In genomic region chrX:97666890-97667289, GRCh38 we compare ENCODE assay signal across 26 cellular contexts.
DNase-seq lines count a peak whose midpoint lies in the region; ATAC-seq, FAIRE-seq and TF ChIP-seq lines count a peak whose summit lies in the region.
"Had no signal": no experiment of that assay in that cellular context is flagged by ENCODE, and none has a peak within 500 bp of the region (broad histone marks: within the 10 kb centered on the region; RNA-seq: fewer than 3 reads in every experiment).

No MANE protein-coding gene starts in this region.

- H3K4me1 ChIP-seq in liver (ENCODE audit: control insufficient read depth in 4 of 4, insufficient read depth in 4 of 4, low read length in 3 of 4) (peaks cover 5 to 23% (median 13%) of the 10 kb centered on the region in 4 donors), HepG2 (ENCODE audit: insufficient read depth, low read length) (no peaks in the 10 kb centered on the region), body of pancreas (peaks cover 3% of the 10 kb centered on the region), right lobe of liver (peaks cover 0 to 18% (median 0%) of the 10 kb centered on the region in 4 donors)
- H3K4me1 ChIP-seq: BE2C, BLaER1 had no signal

- WGBS in liver = 44% methylated on average over 2 of the region's 2 CpGs
- 10% methylated on average over 2 of the region's 2 CpGs for WGBS in HepG2 (ENCODE audit: low lambda C conversion rate)
- WGBS in body of pancreas, 2 donors = 23 to 42% methylated on average over 2 of the region's 2 CpGs
- WGBS in right lobe of liver (ENCODE audit: insufficient coverage, low coverage, low lambda C conversion rate, missing lambda C conversion rate) = 22% methylated on average over 2 of the region's 2 CpGs

- ATAC-seq in HepG2 (no peak), body of pancreas (no peak), right lobe of liver (peak; percentile 76 to 90 (median 79)), HG02798 (IDR thresholded peaks at IDR 0.05; ENCODE audit: poor library complexity, unreplicated experiment) (no peak), HG03097 (IDR thresholded peaks at IDR 0.05; ENCODE audit: low FRiP score, unreplicated experiment) (no peak)
- ATAC-seq: GM12878 had no signal

- H3K27ac ChIP-seq in liver (ENCODE audit: low read depth in 1 of 2, low read length in 2 of 2) (no peak overlapping the region), HepG2 (ENCODE audit: extremely low read length, insufficient read depth, low read length) (no peak overlapping the region), body of pancreas (no peak overlapping the region), right lobe of liver (no peak overlapping the region)
- H3K27ac ChIP-seq: BLaER1 had no signal

- CTCF ChIA-PET in HepG2 (lab: Yijun Ruan, JAX; ENCODE audit: low intra/inter-chr PET ratio, low total read pairs) = no interaction called here

- H3K4me2 ChIP-seq in HepG2 (ENCODE audit: low read depth, low read length) = no peak overlapping the region
- H3K4me2 ChIP-seq: BLaER1 had no signal

- H2AFZ ChIP-seq in HepG2 (ENCODE audit: low read length) = no peak overlapping the region

- H3K9me3 ChIP-seq in liver (ENCODE audit: control insufficient read depth in 4 of 4, low read length in 3 of 4) = no peaks in the 10 kb centered on the region
- H3K9me3 ChIP-seq in HepG2 (ENCODE audit: low read length) = no peaks in the 10 kb centered on the region
- H3K9me3 ChIP-seq in body of pancreas = no peaks in the 10 kb centered on the region
- no peaks in the 10 kb centered on the region for H3K9me3 ChIP-seq in right lobe of liver
- H3K9me3 ChIP-seq: BE2C, BLaER1 had no signal

- POLR2A ChIA-PET in HepG2 (lab: Yijun Ruan, JAX) = no interaction called here

- H3K36me3 ChIP-seq in liver (ENCODE audit: control insufficient read depth in 4 of 4, insufficient read depth in 3 of 4, low read depth in 1 of 4, low read length in 3 of 4) = no peaks in the 10 kb centered on the region
- no peaks in the 10 kb centered on the region for H3K36me3 ChIP-seq in HepG2 (replicated peaks in 1 of 2; ENCODE audit: control insufficient read depth in 1 of 2, insufficient read depth in 2 of 2, low read length in 2 of 2)
- H3K36me3 ChIP-seq in body of pancreas (replicated peaks in 1 of 2; ENCODE audit: insufficient read depth in 1 of 2, low read depth in 2 of 2) = no peaks in the 10 kb centered on the region
- no peaks in the 10 kb centered on the region for H3K36me3 ChIP-seq in right lobe of liver
- H3K36me3 ChIP-seq: BE2C, BLaER1 had no signal

- no peaks in the 10 kb centered on the region for H3K79me2 ChIP-seq in HepG2 (ENCODE audit: insufficient read depth, low read length)

- TF ChIP-seq POLR2A in HepG2 (IDR thresholded peaks at IDR 0.05; ENCODE audit: insufficient read depth in 1 of 2, low read depth in 2 of 2, low read length in 2 of 2) (no peak), body of pancreas (IDR thresholded peaks at IDR 0.05) (no peak), right lobe of liver (IDR thresholded peaks at IDR 0.05) (no peak)

- FAIRE-seq in HepG2 (lab: Jason Lieb, UNC) = no peak
- FAIRE-seq: A204.1, GM12878, GM12892, GM18507 had no signal

- BruUV-seq in HepG2 (replicated peaks; lab: Mats Ljungman, UMichigan) = no TSS peak

- intact Hi-C loops in HepG2 (cut with micrococcal nuclease; ENCODE audit: unreplicated experiment) = no loop called here
- intact Hi-C loops in body of pancreas (cut with DNase I) = no loop called here
- intact Hi-C loops in right lobe of liver (cut with DNase I) = no loop called here

- no peaks in the 10 kb centered on the region for H4K20me1 ChIP-seq in HepG2 (ENCODE audit: insufficient read depth, low read length)
- H4K20me1 ChIP-seq: BLaER1 had no signal

- TF ChIP-seq RAD21 in liver (IDR thresholded peaks at IDR 0.05) (no peak), HepG2 (CRISPR knock-in tag; IDR thresholded peaks at IDR 0.05) (no peak)

- DNase-seq in HepG2 (ENCODE audit: low spot score) (no peak), body of pancreas (peak in 3 of 4 donors; percentile 16 to 46 (median 43)), right lobe of liver (no peak), SW480 (ENCODE audit: low spot score) (no peak)
- DNase-seq: 8988T; ACHN; BE2C; C1 segment of cervical spinal cord; CD4-positive, alpha-beta memory T cell; CD4-positive, CD25-positive, alpha-beta regulatory T cell; CD8-positive, alpha-beta memory T cell; COR-L47; DMS153; DMS53; DMS79; DND-41; EL; GDM1 had no signal

- H3K27me3 ChIP-seq in liver (ENCODE audit: control insufficient read depth in 4 of 4, insufficient read depth in 4 of 4, low read length in 3 of 4) (no peaks in the 10 kb centered on the region), HepG2 (ENCODE audit: control insufficient read depth in 1 of 2, insufficient read depth in 2 of 2, low read length in 2 of 2) (no peaks in the 10 kb centered on the region), body of pancreas (no peaks in the 10 kb centered on the region), right lobe of liver (no peaks in the 10 kb centered on the region)
- H3K27me3 ChIP-seq: BE2C had no signal

- H3K9ac ChIP-seq in liver (ENCODE audit: low read depth in 1 of 2, low read length in 2 of 2) = no peak overlapping the region
- no peak overlapping the region for H3K9ac ChIP-seq in HepG2 (ENCODE audit: insufficient read depth, low read depth, low read length)
- H3K9ac ChIP-seq: BLaER1 had no signal

- TF ChIP-seq EP300 in HepG2 (IDR thresholded peaks at IDR 0.05; ENCODE audit: low read depth in 2 of 2, low read length in 2 of 2) = no peak
- TF ChIP-seq EP300 in HepG2 (CRISPR knock-in tag; IDR thresholded peaks at IDR 0.05; ENCODE audit: borderline replicate concordance) = no peak

- in situ Hi-C loops in HepG2 (cut with HindIII; ENCODE audit: extremely low pct_ligation_motif_present, low pct_unique_long_range_greater_than_20kb) = no loop called here

- TF ChIP-seq CTCF in liver (IDR thresholded peaks at IDR 0.05; ENCODE audit: low read depth, low read length, missing input control) (no peak), HepG2 (CRISPR knock-in tag; IDR thresholded peaks at IDR 0.05) (no peak), body of pancreas (IDR thresholded peaks at IDR 0.05) (no peak), right lobe of liver (IDR thresholded peaks at IDR 0.05) (no peak)

- no peak overlapping the region for H3K4me3 ChIP-seq in liver (ENCODE audit: low read depth in 1 of 3, low read length in 3 of 3)
- no peak overlapping the region for H3K4me3 ChIP-seq in HepG2 (replicated peaks in 1 of 3; ENCODE audit: insufficient read depth in 1 of 3, low read depth in 2 of 3, low read length in 3 of 3)
- no peak overlapping the region for H3K4me3 ChIP-seq in body of pancreas
- H3K4me3 ChIP-seq in right lobe of liver = no peak overlapping the region
- H3K4me3 ChIP-seq: BLaER1, GM12878 had no signal

TF ChIP-seq in liver, 16 proteins besides CTCF, POLR2A, EP300 and RAD21 (continues in another document):
- TF ChIP-seq HNF4G (IDR thresholded peaks at IDR 0.05) (no peak), REST (IDR thresholded peaks at IDR 0.05) (no peak), JUND (IDR thresholded peaks at IDR 0.05) (no peak), RXRA (IDR thresholded peaks at IDR 0.05) (peak; percentile 56 to 66)

TF ChIP-seq in HepG2, 621 proteins besides CTCF, POLR2A, EP300 and RAD21:
- TF ChIP-seq EZH2 (conservative IDR thresholded peaks at IDR 0.05; ENCODE audit: low read depth, low read length) (no peak), TAF1 (CRISPR knock-in tag; IDR thresholded peaks at IDR 0.05) (no peak), BHLHE40 (IDR thresholded peaks at IDR 0.05; ENCODE audit: low read length) (no peak), MAZ (IDR thresholded peaks at IDR 0.05; ENCODE audit: borderline replicate concordance, low read depth, low read length) (no peak), MAZ (CRISPR knock-in tag; IDR thresholded peaks at IDR 0.05; ENCODE audit: low read depth) (no peak), CBX1 (IDR thresholded peaks at IDR 0.05; ENCODE audit: low read depth) (no peak), ZNF230 (CRISPR knock-in tag; IDR thresholded peaks at IDR 0.05) (no peak), ZNF432 (CRISPR knock-in tag; IDR thresholded peaks at IDR 0.05; ENCODE audit: borderline replicate concordance) (no peak)

Comparison
In these comparisons a context has a peak if more than half of its experiments do, and no peak if none do; other contexts are left out.
1. ATAC-seq: peak in right lobe of liver (4 of 4); none in HepG2 (single experiment), body of pancreas (single experiment), HG02798 (single experiment) and HG03097 (single experiment).
2. DNase-seq: peak in body of pancreas (3 of 4); none in HepG2 (single experiment), right lobe of liver (0 of 3) and SW480 (single experiment).